8 cellular contexts compared by ENCODE assay signal in the genomic region with DNA sequence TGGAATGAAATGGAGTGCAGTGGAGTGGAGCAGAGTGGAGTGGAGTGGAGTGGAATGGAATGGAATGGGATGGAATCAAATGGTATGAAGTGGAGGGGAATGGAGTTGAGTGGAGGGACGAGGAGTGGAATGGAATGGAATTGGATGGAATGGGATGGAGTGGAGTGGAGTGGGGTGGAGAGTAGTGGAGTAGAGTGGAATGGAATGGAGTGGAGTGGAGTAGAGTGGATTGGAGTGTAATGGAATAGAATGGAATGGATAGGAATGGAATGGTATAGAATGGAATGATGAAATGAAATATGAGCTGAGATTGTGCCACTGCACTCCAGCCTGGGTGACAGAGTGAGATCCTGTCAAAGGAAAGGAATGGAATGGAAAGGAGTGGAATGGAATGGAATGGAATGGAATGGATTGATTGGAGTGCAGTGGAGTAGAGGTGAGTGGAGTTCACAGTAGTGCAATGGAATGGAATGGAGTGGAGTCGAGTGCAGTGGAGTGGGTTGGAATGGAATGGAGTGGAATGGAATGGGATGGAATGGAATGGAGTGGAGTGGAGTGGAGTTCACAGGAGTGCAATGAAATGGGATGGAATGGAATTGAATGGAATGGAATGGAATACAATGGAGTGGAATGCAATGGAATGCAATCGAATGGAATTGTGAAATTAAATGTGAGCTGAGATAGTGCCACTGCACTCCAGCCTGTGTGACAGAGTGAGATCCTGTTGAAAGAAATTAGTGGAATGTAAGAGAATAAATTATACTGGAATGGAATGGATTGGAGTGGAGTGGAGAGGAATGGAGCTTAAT.
DNase-seq lines count a peak whose midpoint lies in the region; ATAC-seq and TF ChIP-seq lines count a peak whose summit lies in the region.
"Not testable (repeated sequence)": the region's sequence is repeated elsewhere in the genome, so short reads cannot be mapped to it uniquely, and the experiment has no call there.

No MANE protein-coding gene starts in this region.

- H4K8ac ChIP-seq in trophoblast cell (ENCODE audit: low read depth, low read length): not testable (repeated sequence)

- not testable (repeated sequence) for DNase-seq in HCT116 (ENCODE audit: low read depth, low spot score)
- peak; percentile 7 for DNase-seq in activated CD4-positive, alpha-beta T cell treated with anti-CD3 and anti-CD28 coated beads for 1 hour
- peak; percentile 1 for DNase-seq in effector CD4-positive, alpha-beta T cell
- DNase-seq in trophoblast cell: peak in 1 of 2 donors; percentile 0
- DNase-seq in upper lobe of left lung: peak in 1 of 2 donors; percentile 0

- not testable (repeated sequence) for TF ChIP-seq POLR2A in HCT116 (IDR thresholded peaks at IDR 0.05; ENCODE audit: borderline replicate concordance, extremely low read depth, insufficient read depth, insufficient read length); upper lobe of left lung (IDR thresholded peaks at IDR 0.05)

- ATAC-seq in GM18867 (IDR thresholded peaks at IDR 0.05; ENCODE audit: unreplicated experiment) (peak; percentile 55), HCT116 (peak; percentile 30), HG03432 (IDR thresholded peaks at IDR 0.05; ENCODE audit: unreplicated experiment) (peak; percentile 47), upper lobe of left lung (ENCODE audit: low FRiP score in 2 of 2) (peak; percentile 79 to 92)

- not testable (repeated sequence) for H2BK120ac ChIP-seq in trophoblast cell (ENCODE audit: insufficient read depth, low read length, poor library complexity)

- BruUV-seq in HCT116 (replicated peaks; lab: Mats Ljungman, UMichigan): not testable (repeated sequence)

- H3K79me2 ChIP-seq in HCT116 (ENCODE audit: insufficient read depth, low read length); trophoblast cell (ENCODE audit: control insufficient read depth, insufficient read depth, low read length, poor library complexity): not testable (repeated sequence)

- not testable (repeated sequence) for H3K9me2 ChIP-seq in HCT116 (ENCODE audit: insufficient read depth)

- not testable (repeated sequence) for H3K18ac ChIP-seq in trophoblast cell (ENCODE audit: low read length)

- not testable (repeated sequence) for H3K36me3 ChIP-seq in HCT116 (ENCODE audit: control insufficient read depth in 1 of 2, insufficient read depth in 2 of 2, low read length in 2 of 2); trophoblast cell (ENCODE audit: control insufficient read depth in 1 of 2, insufficient read depth in 2 of 2, low read length in 2 of 2); upper lobe of left lung

- not testable (repeated sequence) for H4K91ac ChIP-seq in trophoblast cell (ENCODE audit: low read depth, low read length)

- not testable (repeated sequence) for H3K23ac ChIP-seq in trophoblast cell (ENCODE audit: low read length)

- not testable (repeated sequence) for H2AK5ac ChIP-seq in trophoblast cell (ENCODE audit: low read length)

- POLR2A ChIA-PET in HCT116 (lab: Charles Lee): not testable (repeated sequence)

- WGBS in trophoblast cell (ENCODE audit: extremely low coverage, insufficient coverage, insufficient read length): 100% methylated on average over 1 of the region's 3 CpGs
- WGBS in upper lobe of left lung, 2 donors: 42 to 54% methylated on average over 3 of the region's 3 CpGs

- peaks cover 18 to 20% of the 10 kb centered on the region in 2 experiments; a peak in 3 of 4 replicates for H3K9me3 ChIP-seq in HCT116 (ENCODE audit: control insufficient read depth in 1 of 2, insufficient read depth in 1 of 2, low read depth in 1 of 2, low read length in 2 of 2)
- peaks cover 22% of the 10 kb centered on the region for H3K9me3 ChIP-seq in iPS-18c (ENCODE audit: control insufficient read depth, insufficient read depth, low read length)
- peaks cover 15% of the 10 kb centered on the region for H3K9me3 ChIP-seq in trophoblast cell (ENCODE audit: insufficient read depth, low read depth, low read length)
- H3K9me3 ChIP-seq in upper lobe of left lung: peaks cover 5 to 26% (median 21%) of the 10 kb centered on the region in 4 donors

- CTCF ChIA-PET in HCT116 (lab: Charles Lee): not testable (repeated sequence)

- not testable (repeated sequence) for H2BK12ac ChIP-seq in trophoblast cell (ENCODE audit: low read length)

- not testable (repeated sequence) for TF ChIP-seq RAD21 in HCT116 (IDR thresholded peaks at IDR 0.05; ENCODE audit: low read depth)

- H3K27me3 ChIP-seq in HCT116 (ENCODE audit: insufficient read depth, low read length); trophoblast cell (ENCODE audit: insufficient read depth, low read length); upper lobe of left lung: not testable (repeated sequence)

- RAD21 ChIA-PET in HCT116 (lab: Charles Lee; ENCODE audit: low non-redundant PET in 1 of 2, low total read pairs in 2 of 2, uncharacterized antibody in 2 of 2, unreplicated experiment in 2 of 2): not testable (repeated sequence)

- not testable (repeated sequence) for H3K4me2 ChIP-seq in HCT116 (ENCODE audit: low read length); trophoblast cell (ENCODE audit: low read length)

- not testable (repeated sequence) for H3K14ac ChIP-seq in trophoblast cell (ENCODE audit: low read length)

- not testable (repeated sequence) for H3K27ac ChIP-seq in HCT116 (ENCODE audit: low read depth, low read length); trophoblast cell (ENCODE audit: low read depth, low read length); upper lobe of left lung

- not testable (repeated sequence) for TF ChIP-seq CTCF in HCT116 (IDR thresholded peaks at IDR 0.05 in 2 of 3, conservative IDR thresholded peaks at IDR 0.05 in 1 of 3; ENCODE audit: borderline replicate concordance in 1 of 3, insufficient read depth in 1 of 3, low read depth in 2 of 3, low read length in 2 of 3); upper lobe of left lung (IDR thresholded peaks at IDR 0.05)

- H4K12ac ChIP-seq in trophoblast cell (ENCODE audit: low read depth, low read length): not testable (repeated sequence)

- intact Hi-C loops in HCT116 (cut with micrococcal nuclease): not testable (repeated sequence)

- not testable (repeated sequence) for H2AFZ ChIP-seq in HCT116 (ENCODE audit: low read depth, low read length, poor library complexity, severe bottlenecking); trophoblast cell (ENCODE audit: insufficient read depth, low read length, poor library complexity)

- H4K20me1 ChIP-seq in HCT116 (ENCODE audit: insufficient read depth): not testable (repeated sequence)

- TF ChIP-seq EP300 in upper lobe of left lung (IDR thresholded peaks at IDR 0.05): not testable (repeated sequence)

- not testable (repeated sequence) for H2BK5ac ChIP-seq in trophoblast cell (ENCODE audit: low read depth, low read length, poor library complexity)

- not testable (repeated sequence) for H3K79me1 ChIP-seq in trophoblast cell (ENCODE audit: low read length)

- H3K4ac ChIP-seq in trophoblast cell (ENCODE audit: low read depth, low read length): not testable (repeated sequence)

- H3K4me3 ChIP-seq in HCT116 (replicated peaks in 1 of 2; ENCODE audit: low read depth in 1 of 2, low read length in 2 of 2); trophoblast cell (ENCODE audit: low read depth, low read length); upper lobe of left lung: not testable (repeated sequence)
- peak overlapping the region; percentile 24; the same call in 1 of the 2 replicates for H3K4me3 ChIP-seq in iPS-18c (ENCODE audit: insufficient read depth, low read depth, low read length)

- not testable (repeated sequence) for H3K4me1 ChIP-seq in HCT116 (ENCODE audit: control insufficient read depth in 1 of 2, insufficient read depth in 2 of 2, low read length in 2 of 2); trophoblast cell (ENCODE audit: control insufficient read depth in 1 of 2, insufficient read depth in 2 of 2, low read length in 2 of 2); upper lobe of left lung

- not testable (repeated sequence) for H3K9ac ChIP-seq in HCT116 (ENCODE audit: low read length)
- H3K9ac ChIP-seq in trophoblast cell (ENCODE audit: low read length): peak overlapping the region; percentile 6

Comparison
In these comparisons a context has a peak if more than half of its experiments do, and no peak if none do; other contexts are left out.
1. ATAC-seq: peak in every context shown above with its lines; median percentile 86 in upper lobe of left lung; 55 in GM18867; 47 in HG03432; 30 in HCT116.